In genomic region chr7:70042533-70042932, GRCh38 we compare ENCODE assay signal across 10 cellular contexts.
DNase-seq lines count a peak whose midpoint lies in the region; ATAC-seq, FAIRE-seq and TF ChIP-seq lines count a peak whose summit lies in the region.
"Had no signal": no experiment of that assay in that cellular context is flagged by ENCODE, and none has a peak within 500 bp of the region (broad histone marks: within the 10 kb centered on the region; RNA-seq: fewer than 3 reads in every experiment).

No MANE protein-coding gene starts in this region.

- H3K27ac Mint-ChIP-seq in astrocyte (ENCODE audit: unreplicated experiment) = no peak overlapping the region
- H3K27ac Mint-ChIP-seq: activated T-helper 17 cell treated with anti-CD3 and anti-CD28 coated beads, Interleukin-2, amount 50 U/mL, for 72 hours; CD4-positive, alpha-beta memory T cell had no signal

- intact Hi-C loops in Right ventricle myocardium superior (cut with DNase I) (loop anchor here (5.0 kb wide), 1 partner anchor 655 kb away; no protein-coding TSS in a partner anchor), cardiac septum (cut with DNase I) (loop anchor here (5.0 kb wide), 2 partner anchors 120 to 655 kb away; no protein-coding TSS in a partner anchor), kidney (cut with DNase I) (no loop called here), thyroid gland (cut with DNase I) (no loop called here)

- H3K9me3 ChIP-seq in astrocyte (ENCODE audit: insufficient read depth, low read depth, low read length) = no peaks in the 10 kb centered on the region
- no peaks in the 10 kb centered on the region for H3K9me3 ChIP-seq in kidney (ENCODE audit: control insufficient read depth in 1 of 2, low read length in 2 of 2)
- no peaks in the 10 kb centered on the region for H3K9me3 ChIP-seq in thyroid gland

- whole genome bisulfite sequencing in thyroid gland, 2 donors = 48 to 49% methylated on average over 3 of the region's 3 CpGs

- H3K9me3 Mint-ChIP-seq in astrocyte (ENCODE audit: unreplicated experiment) = no peaks in the 10 kb centered on the region
- H3K9me3 Mint-ChIP-seq: activated T-helper 17 cell treated with anti-CD3 and anti-CD28 coated beads, Interleukin-2, amount 50 U/mL, for 72 hours had no signal

- H3K36me3 ChIP-seq in astrocyte (ENCODE audit: insufficient read depth, low read length) = no peaks in the 10 kb centered on the region
- H3K36me3 ChIP-seq in kidney (ENCODE audit: control insufficient read depth in 1 of 2, insufficient read depth in 2 of 2, low read length in 2 of 2) = no peaks in the 10 kb centered on the region
- no peaks in the 10 kb centered on the region for H3K36me3 ChIP-seq in thyroid gland

- no peaks in the 10 kb centered on the region for H3K79me2 ChIP-seq in astrocyte (ENCODE audit: insufficient read depth, low read length)

- H3K4me3 ChIP-seq in astrocyte (ENCODE audit: insufficient read depth, low read depth, low read length) (no peak overlapping the region), kidney (ENCODE audit: low read length in 2 of 2) (no peak overlapping the region), thyroid gland (replicated peaks in 1 of 3) (no peak overlapping the region)

- DNase-seq in Right ventricle myocardium superior = no peak
- DNase-seq in cardiac septum (ENCODE audit: low spot score) = no peak
- DNase-seq in astrocyte (ENCODE audit: low read depth) = peak; percentile 49
- no peak for DNase-seq in kidney
- no peak for DNase-seq in thyroid gland
- DNase-seq in GM19238 (ENCODE audit: insufficient read length, low spot score) = no peak
- no peak for DNase-seq in activated CD8-positive, alpha-beta memory T cell treated with anti-CD3 and anti-CD28 coated beads, Interleukin-2, amount 50 U/mL, for 4 hours
- DNase-seq: CD4-positive, alpha-beta memory T cell had no signal

- FAIRE-seq in astrocyte (lab: Jason Lieb, UNC) (peak; percentile 80), kidney (lab: Jason Lieb, UNC) (peak; percentile 8)

- no peak overlapping the region for H3K4me3 Mint-ChIP-seq in astrocyte (ENCODE audit: unreplicated experiment)
- H3K4me3 Mint-ChIP-seq: activated T-helper 17 cell treated with anti-CD3 and anti-CD28 coated beads, Interleukin-2, amount 50 U/mL, for 72 hours; CD4-positive, alpha-beta memory T cell had no signal

- no peak overlapping the region for H3K4me2 ChIP-seq in astrocyte (ENCODE audit: low read length)

- no peak for TF ChIP-seq POLR2A in thyroid gland (IDR thresholded peaks at IDR 0.05)

- H3K27ac ChIP-seq in astrocyte (ENCODE audit: low read depth, low read length) = no peak overlapping the region
- no peak overlapping the region for H3K27ac ChIP-seq in kidney (ENCODE audit: low read depth in 2 of 2, low read length in 2 of 2)
- no peak overlapping the region for H3K27ac ChIP-seq in thyroid gland

- H3K36me3 Mint-ChIP-seq in astrocyte (ENCODE audit: low read depth, unreplicated experiment) = no peaks in the 10 kb centered on the region
- H3K36me3 Mint-ChIP-seq: CD4-positive, alpha-beta memory T cell had no signal

- H3K9ac ChIP-seq in astrocyte (ENCODE audit: low read length) (no peak overlapping the region), kidney (ENCODE audit: low read length in 2 of 2) (no peak overlapping the region)

- TF ChIP-seq CTCF in astrocyte (IDR thresholded peaks at IDR 0.05; ENCODE audit: insufficient read depth, low read depth, low read length) = peak; percentile 15
- no peak for TF ChIP-seq CTCF in kidney (IDR thresholded peaks at IDR 0.05; ENCODE audit: borderline replicate concordance, extremely low read depth, insufficient read depth)
- TF ChIP-seq CTCF in thyroid gland (IDR thresholded peaks at IDR 0.05) = peak in 2 of 6 experiments; percentile 20 to 25

- no peaks in the 10 kb centered on the region for H3K27me3 ChIP-seq in astrocyte (ENCODE audit: insufficient read depth, low read length)
- H3K27me3 ChIP-seq in thyroid gland = no peaks in the 10 kb centered on the region

- ATAC-seq in Right ventricle myocardium superior (ENCODE audit: poor library complexity) (peak; percentile 45), GM18502 (IDR thresholded peaks at IDR 0.05; ENCODE audit: poor library complexity, unreplicated experiment) (no peak)
- ATAC-seq: activated T-helper 17 cell treated with anti-CD3 and anti-CD28 coated beads, Interleukin-2, amount 50 U/mL, for 72 hours had no signal

- H3K27me3 Mint-ChIP-seq in astrocyte (ENCODE audit: low read depth, unreplicated experiment) = no peaks in the 10 kb centered on the region
- H3K27me3 Mint-ChIP-seq: activated T-helper 17 cell treated with anti-CD3 and anti-CD28 coated beads, Interleukin-2, amount 50 U/mL, for 72 hours; CD4-positive, alpha-beta memory T cell had no signal

- H3K4me1 ChIP-seq in astrocyte (ENCODE audit: insufficient read depth, low read length) = no peaks in the 10 kb centered on the region
- H3K4me1 ChIP-seq in kidney (ENCODE audit: control insufficient read depth in 1 of 2, insufficient read depth in 1 of 2, low read depth in 1 of 2, low read length in 2 of 2) = peaks cover 0 to 3% of the 10 kb centered on the region in 2 donors
- H3K4me1 ChIP-seq in thyroid gland = no peaks in the 10 kb centered on the region

- H4K20me1 ChIP-seq in astrocyte (ENCODE audit: insufficient read depth, low read length) = no peaks in the 10 kb centered on the region

- H2AFZ ChIP-seq in astrocyte (ENCODE audit: low read depth, low read length) = no peak overlapping the region

- H3K4me1 Mint-ChIP-seq in astrocyte (ENCODE audit: low read depth, unreplicated experiment) = peaks cover 13% of the 10 kb centered on the region
- H3K4me1 Mint-ChIP-seq: activated T-helper 17 cell treated with anti-CD3 and anti-CD28 coated beads, Interleukin-2, amount 50 U/mL, for 72 hours; CD4-positive, alpha-beta memory T cell had no signal

Comparison
In these comparisons a context has a peak if more than half of its experiments do, and no peak if none do; other contexts are left out.
1. intact Hi-C loops: an anchor here in Right ventricle myocardium superior (5.0 kb wide) and cardiac septum (5.0 kb wide); none called in kidney and thyroid gland.